Comparison of ENCODE assay signal across 13 cellular contexts in genomic region chr2:106956879-106957278, GRCh38.
DNase-seq lines count a peak whose midpoint lies in the region; ATAC-seq and TF ChIP-seq lines count a peak whose summit lies in the region.
"Had no signal": no experiment of that assay in that cellular context is flagged by ENCODE, and none has a peak within 500 bp of the region (broad histone marks: within the 10 kb centered on the region; RNA-seq: fewer than 3 reads in every experiment).

No MANE protein-coding gene starts in this region.

- no peaks in the 10 kb centered on the region for H3K9me3 ChIP-seq in breast epithelium
- H3K9me3 ChIP-seq: pancreas, transverse colon had no signal

- no peaks in the 10 kb centered on the region for H3K36me3 ChIP-seq in breast epithelium
- H3K36me3 ChIP-seq: pancreas, transverse colon had no signal

- peaks cover 22% of the 10 kb centered on the region for H3K4me1 Mint-ChIP-seq in type B pancreatic cell (ENCODE audit: unreplicated experiment)

- peak; percentile 66 for ATAC-seq in left ventricle myocardium superior
- ATAC-seq: K562 had no signal

- H3K9me3 Mint-ChIP-seq in type B pancreatic cell, result no peaks in the 10 kb centered on the region

- H3K27ac Mint-ChIP-seq in type B pancreatic cell, result peak overlapping the region; percentile 40

- peak; percentile 19 for DNase-seq in NCI-H82 (lab: John Stamatoyannopoulos, UW)
- no peak for DNase-seq in NCI-H82 treated with DMSO at 0.1 percent for 48 hours (lab: John Stamatoyannopoulos, UW; ENCODE audit: unreplicated experiment)
- DNase-seq in amniotic stem cell (lab: John Stamatoyannopoulos, UW), result peak; percentile 96
- DNase-seq in left ventricle myocardium superior, result no peak
- no peak for DNase-seq in type B pancreatic cell (ENCODE audit: extremely low spot score, unreplicated experiment)
- DNase-seq in breast epithelium (ENCODE audit: low spot score in 2 of 2), result no peak
- no peak for DNase-seq in GM19238 (ENCODE audit: insufficient read length, low spot score)
- DNase-seq in activated CD8-positive, alpha-beta memory T cell treated with anti-CD3 and anti-CD28 coated beads for 24 hours, result no peak
- DNase-seq: 8988T; effector CD8-positive, alpha-beta T cell; pancreas; transverse colon had no signal

- H3K27me3 ChIP-seq in breast epithelium, result no peaks in the 10 kb centered on the region
- H3K27me3 ChIP-seq: transverse colon had no signal

- no peak overlapping the region for H3K27ac ChIP-seq in breast epithelium
- H3K27ac ChIP-seq: pancreas, transverse colon had no signal

- intact Hi-C loops in left ventricle myocardium superior (cut with micrococcal nuclease), result no loop called here
- intact Hi-C loops in breast epithelium (cut with DNase I; ENCODE audit: low total_unique reads), result no loop called here

- TF ChIP-seq POLR2A in breast epithelium (IDR thresholded peaks at IDR 0.05), result no peak

- H3K27me3 Mint-ChIP-seq in type B pancreatic cell, result peaks cover 6% of the 10 kb centered on the region

- TF ChIP-seq CTCF in type B pancreatic cell (conservative IDR thresholded peaks at IDR 0.05), result no peak
- no peak for TF ChIP-seq CTCF in breast epithelium (IDR thresholded peaks at IDR 0.05)

- no peaks in the 10 kb centered on the region for H3K36me3 Mint-ChIP-seq in type B pancreatic cell

- peak overlapping the region; percentile 66 for H3K4me3 Mint-ChIP-seq in type B pancreatic cell

- H3K4me1 ChIP-seq in breast epithelium, result no peaks in the 10 kb centered on the region
- H3K4me1 ChIP-seq: pancreas, transverse colon had no signal

- H3K4me3 ChIP-seq in breast epithelium, result no peak overlapping the region
- H3K4me3 ChIP-seq: K562, pancreas, transverse colon had no signal

Comparison
In these comparisons a context has a peak if more than half of its experiments do, and no peak if none do; other contexts are left out.
1. DNase-seq: peak in NCI-H82 (single experiment) and amniotic stem cell (single experiment); none in NCI-H82 treated with DMSO at 0.1 percent for 48 hours (single experiment), left ventricle myocardium superior (single experiment), type B pancreatic cell (single experiment), breast epithelium (0 of 2), GM19238 (single experiment) and activated CD8-positive, alpha-beta memory T cell treated with anti-CD3 and anti-CD28 coated beads for 24 hours (single experiment).